In genomic region chr13:27006519-27007161, GRCh38 we compare ENCODE assay signal across 8 cellular contexts.
DNase-seq lines count a peak whose midpoint lies in the region; ATAC-seq, FAIRE-seq and TF ChIP-seq lines count a peak whose summit lies in the region.

No MANE protein-coding gene starts in this region.

- WGBS in H1 (ENCODE audit: extremely low coverage in 1 of 2, insufficient coverage in 1 of 2, insufficient read length in 1 of 2, insufficient replicate concordance in 2 of 2, low coverage in 1 of 2, low lambda C conversion rate in 2 of 2, missing lambda C conversion rate in 1 of 2), 2 experiments: 14% methylated on average over 25 of the region's 29 CpGs; no CpG with 5 or more reads in 1 of the 2 experiments
- 3 to 4% methylated on average over 19 to 24 of the region's 29 CpGs for WGBS in mesodermal cell (ENCODE audit: insufficient coverage in 2 of 2), 2 experiments
- 0 to 2% methylated on average over 6 to 23 of the region's 29 CpGs for WGBS in upper lobe of left lung, 2 donors

- no peaks in the 10 kb centered on the region for H3K36me3 ChIP-seq in ES-I3 (ENCODE audit: insufficient read depth, low read length)
- H3K36me3 ChIP-seq in H1 (ENCODE audit: control insufficient read depth in 2 of 4, insufficient read depth in 4 of 4, low read length in 3 of 4): no peaks in the 10 kb centered on the region
- H3K36me3 ChIP-seq in mesodermal cell (ENCODE audit: control insufficient read depth, insufficient read depth, low read length): no peaks in the 10 kb centered on the region
- no peaks in the 10 kb centered on the region for H3K36me3 ChIP-seq in upper lobe of left lung
- H3K36me3 ChIP-seq in CD4-positive, alpha-beta memory T cell (ENCODE audit: insufficient read depth, low read length): no peaks in the 10 kb centered on the region

- CTCF ChIA-PET in H1 (lab: Charles Lee; ENCODE audit: partially characterized antibody): interaction anchor here (0.8 to 2.4 kb wide), 9 partner anchors 14 to 356 kb away, joined by 3 to 7 read pairs (median 3); no protein-coding TSS in a partner anchor
- CTCF ChIA-PET in CD4-positive, alpha-beta memory T cell (lab: Charles Lee; ENCODE audit: partially characterized antibody): interaction anchor here (1.1 kb wide), 1 partner anchor 355 kb away, joined by 4 read pairs; no protein-coding TSS in a partner anchor

- no peak overlapping the region for H3K27ac ChIP-seq in H1 (ENCODE audit: low read depth, low read length)
- no peak overlapping the region for H3K27ac ChIP-seq in mesodermal cell (ENCODE audit: low read depth, low read length, severe bottlenecking)
- peak overlapping the region; percentile 10 to 71 (median 44) for H3K27ac ChIP-seq in upper lobe of left lung
- no peak overlapping the region for H3K27ac ChIP-seq in CD4-positive, alpha-beta memory T cell (ENCODE audit: low read depth, low read length)

- TF ChIP-seq EP300 in H1 (IDR thresholded peaks at IDR 0.05; ENCODE audit: borderline replicate concordance in 1 of 2, low read depth in 2 of 2, low read length in 2 of 2): no peak
- TF ChIP-seq EP300 in upper lobe of left lung (IDR thresholded peaks at IDR 0.05): no peak

- peaks cover 23 to 43% of the 10 kb centered on the region in 2 donors for H3K27me3 Mint-ChIP-seq in CD4-positive, alpha-beta memory T cell

- POLR2A ChIA-PET in H1 (lab: Charles Lee; ENCODE audit: partially characterized antibody): interaction anchor here (0.5 to 2.0 kb wide), 5 partner anchors 12 to 248 kb away, joined by 3 to 7 read pairs (median 3); partner anchors contain the start of gene RPL21
- POLR2A ChIA-PET in CD4-positive, alpha-beta memory T cell (lab: Charles Lee; ENCODE audit: partially characterized antibody): no interaction called here

- no peak overlapping the region for H4K5ac ChIP-seq in H1 (ENCODE audit: insufficient read length, low read depth, low read length)

- H3K4me3 Mint-ChIP-seq in CD4-positive, alpha-beta memory T cell: no peak overlapping the region

- intact Hi-C loops in CD4-positive, alpha-beta memory T cell (cut with micrococcal nuclease): no loop called here

- peaks cover 4% of the 10 kb centered on the region; the same call in 1 of the 2 replicates for H3K23me2 ChIP-seq in H1 (ENCODE audit: low read depth, low read length)

- H3K4me1 Mint-ChIP-seq in CD4-positive, alpha-beta memory T cell: peaks cover 0 to 7% (median 1%) of the 10 kb centered on the region in 4 donors

- H3K4me1 ChIP-seq in ES-I3 (ENCODE audit: insufficient read depth, low read length): no peaks in the 10 kb centered on the region; the same call in 1 of the 2 replicates
- H3K4me1 ChIP-seq in H1 (replicated peaks in 1 of 4; ENCODE audit: control insufficient read depth in 3 of 4, insufficient read depth in 4 of 4, low read length in 3 of 4): peaks cover 0 to 20% (median 10%) of the 10 kb centered on the region in 4 experiments; a peak in 6 of 7 replicates
- H3K4me1 ChIP-seq in mesodermal cell (ENCODE audit: control insufficient read depth, insufficient read depth, low read length, poor library complexity, severe bottlenecking): no peaks in the 10 kb centered on the region
- peaks cover 16 to 21% (median 17%) of the 10 kb centered on the region in 4 donors for H3K4me1 ChIP-seq in upper lobe of left lung
- H3K4me1 ChIP-seq in CD4-positive, alpha-beta memory T cell (ENCODE audit: insufficient read depth, low read length): no peaks in the 10 kb centered on the region

- H3K36me3 Mint-ChIP-seq in CD4-positive, alpha-beta memory T cell: no peaks in the 10 kb centered on the region

- no peak for TF ChIP-seq CTCF in H1 (IDR thresholded peaks at IDR 0.05; ENCODE audit: control extremely low read depth in 1 of 3, insufficient read depth in 1 of 3, low read depth in 1 of 3, low read length in 3 of 3)
- no peak for TF ChIP-seq CTCF in upper lobe of left lung (IDR thresholded peaks at IDR 0.05)

- H3K79me1 ChIP-seq in H1 (ENCODE audit: low read depth, low read length): no peaks in the 10 kb centered on the region

- H3K14ac ChIP-seq in H1 (ENCODE audit: insufficient read length): no peak overlapping the region

- H3K9ac ChIP-seq in ES-I3 (ENCODE audit: low read depth, low read length): peak overlapping the region; percentile 54; the same call in 1 of the 2 replicates
- H3K9ac ChIP-seq in H1 (replicated peaks in 1 of 4; ENCODE audit: extremely low read depth in 1 of 4, low read depth in 3 of 4, low read length in 3 of 4): no peak overlapping the region; a peak in 1 of 7 replicates

- H2AFZ ChIP-seq in H1 (ENCODE audit: low read length): peak overlapping the region; percentile 81

- H3K4me2 ChIP-seq in H1 (ENCODE audit: insufficient read depth in 1 of 2, low read depth in 2 of 2, low read length in 2 of 2): peak overlapping the region; percentile 71 to 74

- H3K4me3 ChIP-seq in H1 (ENCODE audit: extremely low read depth in 1 of 4, insufficient read depth in 2 of 4, low read depth in 3 of 4, low read length in 4 of 4) (peak overlapping the region; percentile 40 to 58 (median 42); a peak in 7 of 8 replicates), mesodermal cell (ENCODE audit: extremely low read depth, insufficient read depth, low read length, poor library complexity, severe bottlenecking) (peak overlapping the region; percentile 14), upper lobe of left lung (peak overlapping the region in 3 of 4 donors; percentile 35 to 53 (median 47))
- H3K4me3 ChIP-seq in CD4-positive, alpha-beta memory T cell (ENCODE audit: low read length in 2 of 2): no peak overlapping the region

- H2BK20ac ChIP-seq in H1 (ENCODE audit: low read length): 0 out of 2 replicates have a peak overlapping the region, but pooled peaks have one; percentile 24

- H3K79me2 ChIP-seq in H1 (ENCODE audit: control insufficient read depth in 1 of 2, insufficient read depth in 2 of 2, low read length in 2 of 2): no peaks in the 10 kb centered on the region

- no peaks in the 10 kb centered on the region for H3K9me3 Mint-ChIP-seq in CD4-positive, alpha-beta memory T cell

- no peak for FAIRE-seq in H1 (lab: Jason Lieb, UNC)

- H3K56ac ChIP-seq in H1 (replicated peaks; ENCODE audit: insufficient read length, low read depth, low read length): no peak overlapping the region

- peak overlapping the region; percentile 72 for H3K18ac ChIP-seq in H1 (ENCODE audit: extremely low read depth, low read length)

- DNase-seq in NCI-H345 treated with DMSO at 0.1 percent for 48 hours (lab: John Stamatoyannopoulos, UW; ENCODE audit: unreplicated experiment): peak; percentile 50
- DNase-seq in H1 (ENCODE audit: low read depth in 1 of 2, low spot score in 2 of 2): peak in 1 of 2 experiments; percentile 68
- peak; percentile 71 to 88 for DNase-seq in upper lobe of left lung
- no peak for DNase-seq in GM19238 (ENCODE audit: insufficient read length, low spot score)
- no peak for DNase-seq in CD4-positive, alpha-beta memory T cell
- no peak for DNase-seq in NK-92 treated with Interleukin-12 subunit alpha and Interleukin-12 subunit beta, amount 100 ng/mL, for 24 hours (lab: John Stamatoyannopoulos, UW)

- H4K20me1 ChIP-seq in H1 (replicated peaks in 1 of 2; ENCODE audit: control insufficient read depth in 1 of 2, insufficient read depth in 2 of 2, low read length in 2 of 2): no peaks in the 10 kb centered on the region

- no peak overlapping the region for H3K27ac Mint-ChIP-seq in CD4-positive, alpha-beta memory T cell

- peak overlapping the region; percentile 44; the same call in 1 of the 2 replicates for H2BK12ac ChIP-seq in H1 (ENCODE audit: low read depth, low read length)

- no peak overlapping the region; the same call in 1 of the 2 replicates for H4K8ac ChIP-seq in H1 (ENCODE audit: extremely low read depth, insufficient read depth, low read length)

- no peak overlapping the region for H2AK5ac ChIP-seq in H1 (ENCODE audit: low read depth, low read length)

- H3K23ac ChIP-seq in H1 (ENCODE audit: insufficient read length): no peak overlapping the region

- no peaks in the 10 kb centered on the region; the same call in 1 of the 2 replicates for H3K9me3 ChIP-seq in ES-I3 (ENCODE audit: control insufficient read depth, insufficient read depth, low read length)
- no peaks in the 10 kb centered on the region for H3K9me3 ChIP-seq in H1 (ENCODE audit: insufficient read depth in 2 of 2, low read depth in 1 of 2, low read length in 1 of 2)
- H3K9me3 ChIP-seq in mesodermal cell (ENCODE audit: control insufficient read depth, low read length): peaks cover 4% of the 10 kb centered on the region
- no peaks in the 10 kb centered on the region for H3K9me3 ChIP-seq in upper lobe of left lung
- no peaks in the 10 kb centered on the region for H3K9me3 ChIP-seq in CD4-positive, alpha-beta memory T cell (ENCODE audit: control insufficient read depth in 1 of 2, low read length in 2 of 2)

- peak; percentile 63 to 66 for ATAC-seq in upper lobe of left lung (ENCODE audit: low FRiP score in 2 of 2)

- no peak overlapping the region for H3K4ac ChIP-seq in H1 (replicated peaks; ENCODE audit: insufficient read length, low read depth, low read length)

- H2BK15ac ChIP-seq in H1 (ENCODE audit: low read length): no peak overlapping the region

- no peak overlapping the region for H2BK120ac ChIP-seq in H1 (replicated peaks; ENCODE audit: low read depth, low read length)

- no peak overlapping the region for H2BK5ac ChIP-seq in H1 (ENCODE audit: low read depth, low read length)

- H4K91ac ChIP-seq in H1 (replicated peaks; ENCODE audit: insufficient read length, low read length): no peak overlapping the region

- TF ChIP-seq POLR2A in H1 (IDR thresholded peaks at IDR 0.05; ENCODE audit: control extremely low read depth in 1 of 2, low read depth in 2 of 2, low read length in 2 of 2) (no peak), upper lobe of left lung (IDR thresholded peaks at IDR 0.05) (no peak)

- no peak for TF ChIP-seq RAD21 in H1 (IDR thresholded peaks at IDR 0.05 in 1 of 2, conservative IDR thresholded peaks at IDR 0.05 in 1 of 2; ENCODE audit: low read depth in 2 of 2, low read length in 2 of 2)

- H3K27me3 ChIP-seq in H1 (replicated peaks in 1 of 4; ENCODE audit: control insufficient read depth in 3 of 4, extremely low read depth in 1 of 4, insufficient read depth in 3 of 4, low read length in 3 of 4) (peaks cover 0 to 15% (median 9%) of the 10 kb centered on the region in 4 experiments; a peak in 4 of 7 replicates), upper lobe of left lung (peaks cover 0 to 9% (median 0%) of the 10 kb centered on the region in 4 donors)
- no peaks in the 10 kb centered on the region for H3K27me3 ChIP-seq in CD4-positive, alpha-beta memory T cell (ENCODE audit: insufficient read depth, low read length)

TF ChIP-seq in H1, 55 proteins besides CTCF, POLR2A, EP300 and RAD21 (continues in another document):
- TF ChIP-seq KDM1A (IDR thresholded peaks at IDR 0.05; ENCODE audit: borderline replicate concordance, low read length): peak; percentile 57; the same call in 1 of the 2 replicates
- TF ChIP-seq KDM4A (IDR thresholded peaks at IDR 0.05; ENCODE audit: low read depth, low read length, severe bottlenecking): peak; percentile 44
- 0 out of 2 replicates have a peak, but pooled peaks have one; percentile 27 for TF ChIP-seq TBP (IDR thresholded peaks at IDR 0.05; ENCODE audit: low read depth, low read length)
- 0 out of 4 replicates have a peak, but pooled peaks of 1 of the 2 experiments have one; percentile 31 for TF ChIP-seq HDAC2 (IDR thresholded peaks at IDR 0.05; ENCODE audit: borderline replicate concordance in 1 of 2, low read depth in 2 of 2, low read length in 2 of 2)
- no peak for TF ChIP-seq TCF12 (IDR thresholded peaks at IDR 0.05; ENCODE audit: low read depth, low read length)
- TF ChIP-seq KDM5A (IDR thresholded peaks at IDR 0.05; ENCODE audit: low read length): no peak

Comparison
In these comparisons a context has a peak if more than half of its experiments do, and no peak if none do; other contexts are left out.
1. DNase-seq: peak in NCI-H345 treated with DMSO at 0.1 percent for 48 hours (single experiment) and upper lobe of left lung (2 of 2); none in GM19238 (single experiment), CD4-positive, alpha-beta memory T cell (0 of 5) and NK-92 treated with Interleukin-12 subunit alpha and Interleukin-12 subunit beta, amount 100 ng/mL, for 24 hours (single experiment).
2. H3K27ac ChIP-seq: peak in upper lobe of left lung (4 of 4); none in H1 (single experiment), mesodermal cell (single experiment) and CD4-positive, alpha-beta memory T cell (single experiment).
3. H3K4me3 ChIP-seq: peak in H1 (4 of 4), mesodermal cell (single experiment) and upper lobe of left lung (3 of 4); none in CD4-positive, alpha-beta memory T cell (0 of 2).